16 cellular contexts compared by ENCODE assay signal in genomic region chr13:28479005-28479404, GRCh38. TPM values are rescaled to one million over a fixed set of nuclear protein-coding genes. Genes with fewer than 3 reads are reported as not detected.
DNase-seq lines count a peak whose midpoint lies in the region; ATAC-seq and TF ChIP-seq lines count a peak whose summit lies in the region.
"Had no signal": no experiment of that assay in that cellular context is flagged by ENCODE, and none has a peak within 500 bp of the region (broad histone marks: within the 10 kb centered on the region; RNA-seq: fewer than 3 reads in every experiment).

No MANE protein-coding gene starts in this region.

- peak overlapping the region; percentile 66; the same call in 1 of the 2 replicates for H3K27ac Mint-ChIP-seq in HFFc6
- H3K27ac Mint-ChIP-seq in osteocyte (ENCODE audit: unreplicated experiment): peak overlapping the region; percentile 63
- H3K27ac Mint-ChIP-seq: CD4-positive, CD25-positive, alpha-beta regulatory T cell; CD8-positive, alpha-beta memory T cell; GM23338 had no signal

- H3K9me3 Mint-ChIP-seq in HFFc6 (no peaks in the 10 kb centered on the region), osteocyte (ENCODE audit: unreplicated experiment) (no peaks in the 10 kb centered on the region)

- peak overlapping the region; percentile 66 for H3K4me3 Mint-ChIP-seq in HFFc6
- H3K4me3 Mint-ChIP-seq in osteocyte (ENCODE audit: unreplicated experiment): no peak overlapping the region
- H3K4me3 Mint-ChIP-seq: CD4-positive, CD25-positive, alpha-beta regulatory T cell; CD8-positive, alpha-beta memory T cell; GM23338 had no signal

- peaks cover 11% of the 10 kb centered on the region for H3K36me3 Mint-ChIP-seq in HFFc6 (ENCODE audit: low read depth)
- H3K36me3 Mint-ChIP-seq in osteocyte (ENCODE audit: unreplicated experiment): no peaks in the 10 kb centered on the region
- H3K36me3 Mint-ChIP-seq: CD4-positive, CD25-positive, alpha-beta regulatory T cell; CD8-positive, alpha-beta memory T cell had no signal

- TF ChIP-seq CTCF in HFFc6 (IDR thresholded peaks at IDR 0.05) (no peak), osteocyte (IDR thresholded peaks at IDR 0.05) (no peak)

- DNase-seq in HFFc6: no peak
- DNase-seq in dermis blood vessel endothelial cell: peak; percentile 36
- DNase-seq in osteocyte (ENCODE audit: extremely low spot score, unreplicated experiment): no peak
- DNase-seq in activated CD4-positive, alpha-beta T cell treated with anti-CD3 and anti-CD28 coated beads for 48 hours: no peak
- no peak for DNase-seq in stimulated activated CD4-positive, alpha-beta T cell treated with anti-CD3 and anti-CD28 coated beads, Interleukin-15, amount 100 ng/mL, for 24 hours
- DNase-seq: ACHN; BE2C; C1 segment of cervical spinal cord; CD4-positive, CD25-positive, alpha-beta regulatory T cell; CD8-positive, alpha-beta memory T cell; COR-L47; H7 had no signal

- H3K4me1 Mint-ChIP-seq in HFFc6 (ENCODE audit: low read depth) (peaks cover 94% of the 10 kb centered on the region), osteocyte (ENCODE audit: unreplicated experiment) (peaks cover 39% of the 10 kb centered on the region)
- H3K4me1 Mint-ChIP-seq: CD4-positive, CD25-positive, alpha-beta regulatory T cell; CD8-positive, alpha-beta memory T cell had no signal

- H3K27me3 Mint-ChIP-seq in HFFc6 (ENCODE audit: insufficient read depth) (no peaks in the 10 kb centered on the region), osteocyte (ENCODE audit: unreplicated experiment) (no peaks in the 10 kb centered on the region)

- no peak for ATAC-seq in GM21515 (IDR thresholded peaks at IDR 0.05; ENCODE audit: unreplicated experiment)
- ATAC-seq: GM23338, HCT116, K562 had no signal

RNA-seq across cellular contexts. Expression of gene FLT1, which starts 15.9 kb away (rescaled TPM):
- total RNA-seq in HFFc6 (2021; fragmentation: NEBNext Ultra II Directional; extraction: Animal tissue kit (Norgen Biotek cat#: 25700)): 100 to 1,000 TPM in 2 of 6 experiments, 10 to 100 TPM in 4; 80.5 to 118 (median 91.0) TPM
- total RNA-seq in dermis blood vessel endothelial cell (74.7 and 82.9 TPM in 2 replicates), osteocyte (3.4 and 3.8 TPM in 2 replicates)

Comparison
In these comparisons a context has a peak if more than half of its experiments do, and no peak if none do; other contexts are left out.
1. RNA of gene FLT1, which starts 15.9 kb away (total RNA-seq): 80.5 to 118 TPM in HFFc6 and 74.7 to 82.9 TPM in dermis blood vessel endothelial cell; 3.4 to 3.8 TPM in osteocyte; every median in the first group is over 10 times any median in the second.